ENCODE assay signal across 13 cellular contexts in the genomic region with DNA sequence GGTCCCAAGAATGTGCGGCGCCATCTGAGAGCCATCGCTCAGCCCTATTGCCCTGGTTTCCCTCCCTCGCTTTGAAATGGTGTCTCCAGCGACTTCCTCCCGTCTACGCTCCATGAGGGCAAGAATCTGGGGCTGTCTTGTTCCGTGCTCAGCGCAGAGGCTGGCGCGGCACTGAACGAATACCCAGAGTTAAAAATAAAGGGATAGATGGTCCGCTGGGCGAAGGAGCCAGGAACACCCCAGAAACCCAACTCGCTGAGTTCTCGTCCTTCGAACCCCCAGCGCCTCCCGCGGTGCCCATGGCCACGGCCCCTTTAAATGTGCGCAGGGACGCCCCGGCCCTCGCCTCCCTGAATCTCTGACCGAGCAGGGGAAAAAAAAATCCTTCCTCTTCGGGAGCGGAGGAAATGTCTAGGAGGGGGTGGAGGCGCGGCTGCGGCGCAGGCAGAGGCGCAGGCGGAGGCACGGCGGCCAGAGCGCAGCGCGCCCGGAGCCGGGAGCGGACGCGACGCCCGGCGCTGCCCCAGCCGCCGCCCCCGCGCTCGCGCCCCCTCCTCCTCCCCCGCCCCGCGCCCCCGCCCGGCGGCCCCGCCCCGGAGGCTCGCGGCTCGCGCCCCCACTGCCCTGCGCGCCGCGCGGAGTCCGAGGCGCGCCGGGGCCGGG. TPM values are rescaled to one million over a fixed set of nuclear protein-coding genes. Genes with fewer than 3 reads are reported as not detected.
A peak's percentile ranks its signal among the peaks of the same experiment; 100 is the strongest.
DNase-seq lines count a peak whose midpoint lies in the region; ATAC-seq, FAIRE-seq and TF ChIP-seq lines count a peak whose summit lies in the region.
"Had no signal": no experiment of that assay in that cellular context is flagged by ENCODE, and none has a peak within 500 bp of the region (broad histone marks: within the 10 kb centered on the region; RNA-seq: fewer than 3 reads in every experiment).

No MANE protein-coding gene starts in this region.

- no peak overlapping the region for H3K14ac ChIP-seq in H1 (ENCODE audit: insufficient read length)

- no peak overlapping the region for H4K91ac ChIP-seq in H1 (replicated peaks; ENCODE audit: insufficient read length, low read length)

- H4K5ac ChIP-seq in H1 (ENCODE audit: insufficient read length, low read depth, low read length) = no peak overlapping the region

- TF ChIP-seq RAD21 in H1 (IDR thresholded peaks at IDR 0.05 in 1 of 2, conservative IDR thresholded peaks at IDR 0.05 in 1 of 2; ENCODE audit: low read depth in 2 of 2, low read length in 2 of 2) = no peak

- 6% methylated on average over 46 of the region's 75 CpGs; no CpG with 5 or more reads in 1 of the 2 experiments for WGBS in H1 (ENCODE audit: extremely low coverage in 1 of 2, insufficient coverage in 1 of 2, insufficient read length in 1 of 2, insufficient replicate concordance in 2 of 2, low coverage in 1 of 2, low lambda C conversion rate in 2 of 2, missing lambda C conversion rate in 1 of 2), 2 experiments

- H3K18ac ChIP-seq in H1 (ENCODE audit: extremely low read depth, low read length) = no peak overlapping the region

- no peak for TF ChIP-seq EP300 in H1 (IDR thresholded peaks at IDR 0.05; ENCODE audit: borderline replicate concordance in 1 of 2, low read depth in 2 of 2, low read length in 2 of 2)

- peak overlapping the region; percentile 82; the same call in 1 of the 2 replicates for H2BK12ac ChIP-seq in H1 (ENCODE audit: low read depth, low read length)

- H3K23ac ChIP-seq in H1 (ENCODE audit: insufficient read length) = no peak overlapping the region

- H2BK15ac ChIP-seq in H1 (ENCODE audit: low read length) = no peak overlapping the region

- H3K4me3 ChIP-seq in H1 (ENCODE audit: extremely low read depth in 1 of 4, insufficient read depth in 2 of 4, low read depth in 3 of 4, low read length in 4 of 4) = peak overlapping the region; percentile 50 to 78 (median 60)
- H3K4me3 ChIP-seq in left lung = peak overlapping the region in 1 of 2 donors; percentile 58
- H3K4me3 ChIP-seq in skin epidermis = peak overlapping the region in 6 of 7 experiments; percentile 40 to 50 (median 46)
- no peak overlapping the region for H3K4me3 ChIP-seq in MM.1S (ENCODE audit: low read length)

- H2BK20ac ChIP-seq in H1 (ENCODE audit: low read length) = no peak overlapping the region

- CTCF ChIA-PET in HEK293T (lab: Yijun Ruan, JAX) = no interaction called here
- CTCF ChIA-PET in H1 (lab: Charles Lee; ENCODE audit: partially characterized antibody) = interaction anchor here (1.1 to 1.5 kb wide), 2 partner anchors 16 to 54 kb away, joined by 3 to 6 read pairs; no protein-coding TSS in a partner anchor

- H3K9ac ChIP-seq in H1 (replicated peaks in 1 of 4; ENCODE audit: extremely low read depth in 1 of 4, low read depth in 3 of 4, low read length in 3 of 4) = no peak overlapping the region; a peak in 1 of 7 replicates
- H3K9ac ChIP-seq in MM.1S (ENCODE audit: low read length) = no peak overlapping the region

- H3K9me2 ChIP-seq in MM.1S (replicated peaks; ENCODE audit: insufficient read depth, low read length) = no peaks in the 10 kb centered on the region

- H3K27me3 ChIP-seq in H1 (replicated peaks in 1 of 4; ENCODE audit: control insufficient read depth in 3 of 4, extremely low read depth in 1 of 4, insufficient read depth in 3 of 4, low read length in 3 of 4) (peaks cover 7 to 45% (median 37%) of the 10 kb centered on the region in 4 experiments), left lung (peaks cover 4 to 67% of the 10 kb centered on the region in 2 donors), MM.1S (replicated peaks; ENCODE audit: insufficient read depth, low read length) (peaks cover 67% of the 10 kb centered on the region)

- H2AK5ac ChIP-seq in H1 (ENCODE audit: low read depth, low read length) = no peak overlapping the region

- POLR2A ChIA-PET in HEK293T (lab: Yijun Ruan, JAX) = no interaction called here
- POLR2A ChIA-PET in H1 (lab: Charles Lee; ENCODE audit: partially characterized antibody) = interaction anchor here (1.2 to 1.9 kb wide), 2 partner anchors 29 to 51 kb away, joined by 3 to 4 read pairs; no protein-coding TSS in a partner anchor

- H2AFZ ChIP-seq in H1 (ENCODE audit: low read length) (peak overlapping the region; percentile 94), MM.1S (ENCODE audit: low read length) (no peak overlapping the region)

- no peak for FAIRE-seq in H1 (lab: Jason Lieb, UNC)
- FAIRE-seq: TTC549 had no signal

- TF ChIP-seq CTCF in H1 (IDR thresholded peaks at IDR 0.05; ENCODE audit: control extremely low read depth in 1 of 3, insufficient read depth in 1 of 3, low read depth in 1 of 3, low read length in 3 of 3) (no peak), left lung (IDR thresholded peaks at IDR 0.05) (no peak), MM.1S (IDR thresholded peaks at IDR 0.05; ENCODE audit: low read length) (no peak)

- intact Hi-C loops in left lung (cut with DNase I) = no loop called here

- H2BK120ac ChIP-seq in H1 (replicated peaks; ENCODE audit: low read depth, low read length) = no peak overlapping the region

- ATAC-seq in left lung (peak; percentile 51), HG02870 (IDR thresholded peaks at IDR 0.05; ENCODE audit: unreplicated experiment) (no peak)

- H4K8ac ChIP-seq in H1 (ENCODE audit: extremely low read depth, insufficient read depth, low read length) = no peak overlapping the region; the same call in 1 of the 2 replicates

- H4K20me1 ChIP-seq in H1 (replicated peaks in 1 of 2; ENCODE audit: control insufficient read depth in 1 of 2, insufficient read depth in 2 of 2, low read length in 2 of 2) = no peaks in the 10 kb centered on the region
- H4K20me1 ChIP-seq in MM.1S (ENCODE audit: insufficient read depth, low read length) = no peaks in the 10 kb centered on the region

- H3F3A ChIP-seq in MM.1S (ENCODE audit: insufficient read depth, low read length) = no peaks in the 10 kb centered on the region

- H3K4me2 ChIP-seq in H1 (ENCODE audit: insufficient read depth in 1 of 2, low read depth in 2 of 2, low read length in 2 of 2) (peak overlapping the region; percentile 91 to 100), MM.1S (ENCODE audit: low read depth, low read length) (no peak overlapping the region)

- no peak overlapping the region for H2BK5ac ChIP-seq in H1 (ENCODE audit: low read depth, low read length)

- H3K4ac ChIP-seq in H1 (replicated peaks; ENCODE audit: insufficient read length, low read depth, low read length) = no peak overlapping the region

- H3K9me3 ChIP-seq in H1 (ENCODE audit: insufficient read depth in 2 of 2, low read depth in 1 of 2, low read length in 1 of 2) (no peaks in the 10 kb centered on the region), left lung (no peaks in the 10 kb centered on the region), MM.1S (replicated peaks; ENCODE audit: insufficient read depth, low read length) (no peaks in the 10 kb centered on the region)

- peaks cover 0 to 6% (median 4%) of the 10 kb centered on the region in 4 experiments; a peak in 4 of 7 replicates for H3K4me1 ChIP-seq in H1 (replicated peaks in 1 of 4; ENCODE audit: control insufficient read depth in 3 of 4, insufficient read depth in 4 of 4, low read length in 3 of 4)
- H3K4me1 ChIP-seq in left lung = peaks cover 0 to 31% of the 10 kb centered on the region in 2 donors
- H3K4me1 ChIP-seq in MM.1S (ENCODE audit: low read length) = no peaks in the 10 kb centered on the region

- peak; percentile 58 for DNase-seq in HEK293T (ENCODE audit: extremely low spot score)
- peak in 1 of 2 experiments; percentile 72 for DNase-seq in H1 (ENCODE audit: low read depth in 1 of 2, low spot score in 2 of 2)
- DNase-seq in left lung = peak in 1 of 2 donors; percentile 76
- no peak for DNase-seq in MM.1S
- DNase-seq in stimulated activated CD4-positive, alpha-beta T cell treated with anti-CD3 and anti-CD28 coated beads, Interleukin-2, amount 100 ng/mL, for 48 hours = no peak
- DNase-seq in NCI-H1092 (lab: John Stamatoyannopoulos, UW) = no peak
- DNase-seq: activated naive CD4-positive, alpha-beta T cell treated with anti-CD3 and anti-CD28 coated beads for 36 hours; DMS153; NCI-H524 treated with DMSO at 0.1 percent for 48 hours had no signal

- H3K23me2 ChIP-seq in H1 (ENCODE audit: low read depth, low read length) = peaks cover 19% of the 10 kb centered on the region; the same call in 1 of the 2 replicates

- no peak for TF ChIP-seq POLR2A in H1 (IDR thresholded peaks at IDR 0.05; ENCODE audit: control extremely low read depth in 1 of 2, low read depth in 2 of 2, low read length in 2 of 2)

- no peak overlapping the region for H3K56ac ChIP-seq in H1 (replicated peaks; ENCODE audit: insufficient read length, low read depth, low read length)

- H3K79me1 ChIP-seq in H1 (ENCODE audit: low read depth, low read length) = no peaks in the 10 kb centered on the region

- no peaks in the 10 kb centered on the region for H3K36me3 ChIP-seq in H1 (ENCODE audit: control insufficient read depth in 2 of 4, insufficient read depth in 4 of 4, low read length in 3 of 4)
- H3K36me3 ChIP-seq in left lung = no peaks in the 10 kb centered on the region
- H3K36me3 ChIP-seq in MM.1S (replicated peaks; ENCODE audit: insufficient read depth, low read length) = no peaks in the 10 kb centered on the region

- H3K79me2 ChIP-seq in H1 (ENCODE audit: control insufficient read depth in 1 of 2, insufficient read depth in 2 of 2, low read length in 2 of 2) (no peaks in the 10 kb centered on the region), MM.1S (ENCODE audit: low read length) (no peaks in the 10 kb centered on the region)

- H3K27ac ChIP-seq in H1 (ENCODE audit: low read depth, low read length) (no peak overlapping the region), left lung (peak overlapping the region; percentile 59 to 81), skin epidermis (peak overlapping the region in 14 of 21 experiments; percentile 25 to 89 (median 56)), MM.1S (ENCODE audit: low read length) (no peak overlapping the region)

TF ChIP-seq in HEK293T, 16 proteins besides CTCF, POLR2A, EP300 and RAD21 (continues in another document):
- no peak for TF ChIP-seq SP1 (IDR thresholded peaks at IDR 0.05)
- TF ChIP-seq ARNT (IDR thresholded peaks at IDR 0.05) = no peak
- TF ChIP-seq TARDBP (IDR thresholded peaks at IDR 0.05) = no peak
- TF ChIP-seq LEF1 (IDR thresholded peaks at IDR 0.05; ENCODE audit: borderline replicate concordance) = no peak

TF ChIP-seq in H1, 55 proteins besides CTCF, POLR2A, EP300 and RAD21 (continues in another document):
- TF ChIP-seq TAF1 (IDR thresholded peaks at IDR 0.05; ENCODE audit: low read depth, low read length) (no peak), ASH2L (IDR thresholded peaks at IDR 0.05; ENCODE audit: low read length) (peak; percentile 41)

RNA-seq across cellular contexts. Expression of a gene that starts 8.6 kb away (rescaled TPM):
- 14.3 and 15.3 TPM in 2 replicates for total RNA-seq in H1 (2021; fragmentation: NEBNext Ultra II Directional; extraction: Animal tissue kit (Norgen Biotek cat#: 25700))
- 4.7 and 6.0 TPM in 2 replicates for polyA plus RNA-seq in H1 (2011; rRNA removed)
- 6.1 TPM for polyA plus RNA-seq in H1 (2011; cell fraction: cytosol; rRNA removed)
- 8.1 TPM for polyA plus RNA-seq in H1 (2011; cell fraction: nucleus; rRNA removed)
- 6.0 to 11.3 TPM (median 8.8 TPM) in 4 replicates for polyA plus RNA-seq in H1 (2012, experiment 1 of 2)
- 4.3 TPM for polyA plus RNA-seq in H1 (2012, experiment 2 of 2)
- polyA plus RNA-seq in H1 (2013, experiment 1 of 2) = 9.0 TPM
- 9.6 TPM for polyA plus RNA-seq in H1 (2013, experiment 2 of 2)
- polyA minus RNA-seq in H1 (2011; rRNA and poly(A)+ RNA removed) = 9.0 and 9.7 TPM in 2 replicates
- polyA minus RNA-seq in H1 (2011; cell fraction: cytosol; rRNA and poly(A)+ RNA removed) = 6.8 TPM
- 7.9 TPM for polyA minus RNA-seq in H1 (2011; cell fraction: nucleus; rRNA and poly(A)+ RNA removed)
- 10 to 100 TPM; 25.4 to 48.7 TPM for total RNA-seq in left lung
- total RNA-seq: activated naive CD4-positive, alpha-beta T cell treated with anti-CD3 and anti-CD28 coated beads for 36 hours had no signal
- polyA plus RNA-seq: IgD-negative memory B cell had no signal

Comparison
In these comparisons a context has a peak if more than half of its experiments do, and no peak if none do; other contexts are left out.
1. H3K27ac ChIP-seq: peak in left lung (2 of 2) and skin epidermis (14 of 21); none in H1 (single experiment) and MM.1S (single experiment).